Comparison of ENCODE assay signal across 25 cellular contexts in the genomic region with DNA sequence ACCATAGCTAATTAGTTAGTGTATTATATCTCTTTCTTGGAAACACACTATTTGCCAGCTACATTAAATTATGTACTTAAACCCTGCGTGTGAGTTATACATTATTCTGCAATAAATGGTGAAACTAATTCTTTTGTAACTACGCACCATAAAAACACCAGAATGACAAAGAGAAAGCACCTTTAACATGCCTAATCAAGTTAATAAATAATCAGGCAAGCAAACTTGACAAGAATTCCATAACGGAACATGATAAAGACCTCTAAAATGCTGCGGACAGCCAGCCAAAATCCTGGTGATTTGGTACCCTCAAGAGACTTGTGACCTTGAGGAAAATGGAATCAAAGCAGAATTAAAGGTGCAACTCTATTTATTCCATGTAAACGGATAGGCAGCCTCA.
DNase-seq lines count a peak whose midpoint lies in the region; ATAC-seq, FAIRE-seq and TF ChIP-seq lines count a peak whose summit lies in the region.
"Had no signal": no experiment of that assay in that cellular context is flagged by ENCODE, and none has a peak within 500 bp of the region (broad histone marks: within the 10 kb centered on the region; RNA-seq: fewer than 3 reads in every experiment).

No MANE protein-coding gene starts in this region.

- no TSS peak for BruUV-seq in HCT116 (replicated peaks; lab: Mats Ljungman, UMichigan)

- H3K9me3 ChIP-seq in HCT116 (ENCODE audit: control insufficient read depth in 1 of 2, insufficient read depth in 1 of 2, low read depth in 1 of 2, low read length in 2 of 2): no peaks in the 10 kb centered on the region
- H3K9me3 ChIP-seq in small intestine (ENCODE audit: control insufficient read depth, low read depth): no peaks in the 10 kb centered on the region
- H3K9me3 ChIP-seq: BE2C, BLaER1 had no signal

- DNase-seq in HCT116 (ENCODE audit: low read depth, low spot score) (no peak), glomerular visceral epithelial cell (ENCODE audit: extremely low spot score) (peak; percentile 29), kidney tubule cell (ENCODE audit: low spot score) (peak; percentile 85), small intestine (peak; percentile 13), G401 (ENCODE audit: low spot score) (no peak), Right ventricle myocardium inferior (ENCODE audit: missing footprints) (no peak)
- DNase-seq in stimulated activated CD4-positive, alpha-beta T cell treated with anti-CD3 and anti-CD28 coated beads, Interleukin-1b, Interleukin-23, amount 100 ng/mL, for 48 hours: no peak
- DNase-seq: 8988T; ACHN; BE2C; C1 segment of cervical spinal cord; Calu3; CD4-positive, alpha-beta memory T cell; CD4-positive, CD25-positive, alpha-beta regulatory T cell; CD8-positive, alpha-beta memory T cell; COR-L47; DMS79 treated with DMSO at 0.1 percent for 48 hours; GDM1 had no signal

- RAD21 ChIA-PET in HCT116 (lab: Charles Lee; ENCODE audit: low non-redundant PET in 1 of 2, low total read pairs in 2 of 2, uncharacterized antibody in 2 of 2, unreplicated experiment in 2 of 2): no interaction called here

- TF ChIP-seq POLR2A in HCT116 (IDR thresholded peaks at IDR 0.05; ENCODE audit: borderline replicate concordance, extremely low read depth, insufficient read depth, insufficient read length): no peak

- no peak overlapping the region for H3K9ac ChIP-seq in HCT116 (ENCODE audit: low read length)
- H3K9ac ChIP-seq: BLaER1 had no signal

- no peaks in the 10 kb centered on the region for H4K20me1 ChIP-seq in HCT116 (ENCODE audit: insufficient read depth)
- H4K20me1 ChIP-seq: BLaER1 had no signal

- TF ChIP-seq CTCF in HCT116 (IDR thresholded peaks at IDR 0.05 in 2 of 3, conservative IDR thresholded peaks at IDR 0.05 in 1 of 3; ENCODE audit: borderline replicate concordance in 1 of 3, insufficient read depth in 1 of 3, low read depth in 2 of 3, low read length in 2 of 3): no peak

- H3K27me3 ChIP-seq in HCT116 (ENCODE audit: insufficient read depth, low read length): no peaks in the 10 kb centered on the region
- H3K27me3 ChIP-seq in small intestine (ENCODE audit: control insufficient read depth in 2 of 2, insufficient read depth in 2 of 2, low read length in 2 of 2): no peaks in the 10 kb centered on the region
- H3K27me3 ChIP-seq: BE2C, BLaER1 had no signal

- in situ Hi-C loops in G401 (cut with HindIII; ENCODE audit: low sequenced_read_pairs): no loop called here

- H3K27ac ChIP-seq in HCT116 (ENCODE audit: low read depth, low read length) (peak overlapping the region; percentile 97), small intestine (ENCODE audit: low read depth in 1 of 2, low read length in 1 of 2) (no peak overlapping the region)
- H3K27ac ChIP-seq: BLaER1 had no signal

- ATAC-seq in HCT116 (no peak), GM21529 (IDR thresholded peaks at IDR 0.05; ENCODE audit: unreplicated experiment) (no peak), Right ventricle myocardium inferior (no peak)
- ATAC-seq: GM12878 had no signal

- CTCF ChIA-PET in HCT116 (lab: Charles Lee): no interaction called here

- no peaks in the 10 kb centered on the region for H3K9me2 ChIP-seq in HCT116 (ENCODE audit: insufficient read depth)

- WGBS in small intestine, 3 donors: 15 to 63% (median 37%) methylated on average over 5 of the region's 5 CpGs

- intact Hi-C loops in HCT116 (cut with micrococcal nuclease): no loop called here
- intact Hi-C loops in Right ventricle myocardium inferior (cut with DNase I): no loop called here

- no peak for TF ChIP-seq RAD21 in HCT116 (IDR thresholded peaks at IDR 0.05; ENCODE audit: low read depth)

- POLR2A ChIA-PET in HCT116 (lab: Charles Lee): interaction anchor here (2.3 kb wide), 1 partner anchor 12 kb away, joined by 11 read pairs; no protein-coding TSS in a partner anchor

- peaks cover 88 to 100% of the 10 kb centered on the region in 2 experiments for H3K4me1 ChIP-seq in HCT116 (ENCODE audit: control insufficient read depth in 1 of 2, insufficient read depth in 2 of 2, low read length in 2 of 2)
- H3K4me1 ChIP-seq in small intestine (ENCODE audit: control insufficient read depth in 2 of 2, insufficient read depth in 1 of 2, low read depth in 1 of 2, low read length in 1 of 2): peaks cover 2 to 3% of the 10 kb centered on the region in 2 donors
- H3K4me1 ChIP-seq: BE2C, BLaER1 had no signal

- H3K79me2 ChIP-seq in HCT116 (ENCODE audit: insufficient read depth, low read length): peaks cover 47% of the 10 kb centered on the region; the same call in 1 of the 2 replicates

- H2AFZ ChIP-seq in HCT116 (ENCODE audit: low read depth, low read length, poor library complexity, severe bottlenecking): peak overlapping the region; percentile 6

- 0 out of 4 replicates have a peak, but pooled peaks cover 0 to 10% of the 10 kb centered on the region in 2 experiments for H3K36me3 ChIP-seq in HCT116 (ENCODE audit: control insufficient read depth in 1 of 2, insufficient read depth in 2 of 2, low read length in 2 of 2)
- no peaks in the 10 kb centered on the region for H3K36me3 ChIP-seq in small intestine (ENCODE audit: control insufficient read depth in 2 of 2, insufficient read depth in 2 of 2, low read length in 2 of 2)
- H3K36me3 ChIP-seq: BE2C, BLaER1 had no signal

- H3K4me3 ChIP-seq in HCT116 (replicated peaks in 1 of 2; ENCODE audit: low read depth in 1 of 2, low read length in 2 of 2) (no peak overlapping the region), small intestine (ENCODE audit: low read depth in 1 of 2, low read length in 2 of 2) (no peak overlapping the region)
- H3K4me3 ChIP-seq: BLaER1, GM12878 had no signal

- FAIRE-seq in small intestine (lab: Jason Lieb, UNC): no peak
- FAIRE-seq: A204.1, D721Med, GM12878, GM12892, GM18507 had no signal

- H3K4me2 ChIP-seq in HCT116 (ENCODE audit: low read length): no peak overlapping the region
- H3K4me2 ChIP-seq: BLaER1 had no signal

TF ChIP-seq in HCT116, 20 proteins besides CTCF, POLR2A, EP300 and RAD21:
- TF ChIP-seq ZNF274 (IDR thresholded peaks at IDR 0.05; ENCODE audit: low read depth, low read length) (no peak), CBX3 (IDR thresholded peaks at IDR 0.05; ENCODE audit: low read depth) (no peak), JUND (IDR thresholded peaks at IDR 0.05) (no peak), EZH2phosphoT487 (IDR thresholded peaks at IDR 0.05; ENCODE audit: borderline replicate concordance) (no peak), FOSL1 (IDR thresholded peaks at IDR 0.05; ENCODE audit: low read depth) (no peak), CEBPB (IDR thresholded peaks at IDR 0.05; ENCODE audit: low read depth) (no peak), EGR1 (IDR thresholded peaks at IDR 0.05; ENCODE audit: low read depth) (no peak), SRF (IDR thresholded peaks at IDR 0.05; ENCODE audit: low read depth) (no peak), POLR2AphosphoS5 (IDR thresholded peaks at IDR 0.05; ENCODE audit: low read depth, low read length) (no peak), ZFX (IDR thresholded peaks at IDR 0.05) (no peak), ELF1 (IDR thresholded peaks at IDR 0.05; ENCODE audit: borderline replicate concordance, low read depth) (no peak), SP1 (IDR thresholded peaks at IDR 0.05; ENCODE audit: low read depth) (no peak), TCF7L2 (IDR thresholded peaks at IDR 0.05; ENCODE audit: borderline replicate concordance, extremely low read depth, insufficient read depth, insufficient read length) (no peak), YY1 (IDR thresholded peaks at IDR 0.05; ENCODE audit: extremely low read depth, insufficient replicate concordance, low read depth, low read length) (no peak)
- TF ChIP-seq, protein P1, sequence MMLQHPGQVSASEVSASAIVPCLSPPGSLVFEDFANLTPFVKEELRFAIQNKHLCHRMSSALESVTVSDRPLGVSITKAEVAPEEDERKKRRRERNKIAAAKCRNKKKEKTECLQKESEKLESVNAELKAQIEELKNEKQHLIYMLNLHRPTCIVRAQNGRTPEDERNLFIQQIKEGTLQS (IDR thresholded peaks at IDR 0.05): no peak
- TF ChIP-seq, protein P2, sequence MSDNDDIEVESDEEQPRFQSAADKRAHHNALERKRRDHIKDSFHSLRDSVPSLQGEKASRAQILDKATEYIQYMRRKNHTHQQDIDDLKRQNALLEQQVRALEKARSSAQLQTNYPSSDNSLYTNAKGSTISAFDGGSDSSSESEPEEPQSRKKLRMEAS (IDR thresholded peaks at IDR 0.05): no peak
- TF ChIP-seq, protein P3, sequence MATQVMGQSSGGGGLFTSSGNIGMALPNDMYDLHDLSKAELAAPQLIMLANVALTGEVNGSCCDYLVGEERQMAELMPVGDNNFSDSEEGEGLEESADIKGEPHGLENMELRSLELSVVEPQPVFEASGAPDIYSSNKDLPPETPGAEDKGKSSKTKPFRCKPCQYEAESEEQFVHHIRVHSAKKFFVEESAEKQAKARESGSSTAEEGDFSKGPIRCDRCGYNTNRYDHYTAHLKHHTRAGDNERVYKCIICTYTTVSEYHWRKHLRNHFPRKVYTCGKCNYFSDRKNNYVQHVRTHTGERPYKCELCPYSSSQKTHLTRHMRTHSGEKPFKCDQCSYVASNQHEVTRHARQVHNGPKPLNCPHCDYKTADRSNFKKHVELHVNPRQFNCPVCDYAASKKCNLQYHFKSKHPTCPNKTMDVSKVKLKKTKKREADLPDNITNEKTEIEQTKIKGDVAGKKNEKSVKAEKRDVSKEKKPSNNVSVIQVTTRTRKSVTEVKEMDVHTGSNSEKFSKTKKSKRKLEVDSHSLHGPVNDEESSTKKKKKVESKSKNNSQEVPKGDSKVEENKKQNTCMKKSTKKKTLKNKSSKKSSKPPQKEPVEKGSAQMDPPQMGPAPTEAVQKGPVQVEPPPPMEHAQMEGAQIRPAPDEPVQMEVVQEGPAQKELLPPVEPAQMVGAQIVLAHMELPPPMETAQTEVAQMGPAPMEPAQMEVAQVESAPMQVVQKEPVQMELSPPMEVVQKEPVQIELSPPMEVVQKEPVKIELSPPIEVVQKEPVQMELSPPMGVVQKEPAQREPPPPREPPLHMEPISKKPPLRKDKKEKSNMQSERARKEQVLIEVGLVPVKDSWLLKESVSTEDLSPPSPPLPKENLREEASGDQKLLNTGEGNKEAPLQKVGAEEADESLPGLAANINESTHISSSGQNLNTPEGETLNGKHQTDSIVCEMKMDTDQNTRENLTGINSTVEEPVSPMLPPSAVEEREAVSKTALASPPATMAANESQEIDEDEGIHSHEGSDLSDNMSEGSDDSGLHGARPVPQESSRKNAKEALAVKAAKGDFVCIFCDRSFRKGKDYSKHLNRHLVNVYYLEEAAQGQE (IDR thresholded peaks at IDR 0.05; ENCODE audit: low read depth): no peak

Comparison
In these comparisons a context has a peak if more than half of its experiments do, and no peak if none do; other contexts are left out.
1. DNase-seq: peak in glomerular visceral epithelial cell (single experiment), kidney tubule cell (single experiment) and small intestine (single experiment); none in HCT116 (single experiment), G401 (single experiment), Right ventricle myocardium inferior (single experiment) and stimulated activated CD4-positive, alpha-beta T cell treated with anti-CD3 and anti-CD28 coated beads, Interleukin-1b, Interleukin-23, amount 100 ng/mL, for 48 hours (single experiment).